Comparison of ENCODE assay signal across 23 cellular contexts in genomic region chr12:10247659-10248058, GRCh38. TPM values are rescaled to one million over a fixed set of nuclear protein-coding genes. Genes with fewer than 3 reads are reported as not detected.
DNase-seq lines count a peak whose midpoint lies in the region; ATAC-seq, FAIRE-seq and TF ChIP-seq lines count a peak whose summit lies in the region.
"Had no signal": no experiment of that assay in that cellular context is flagged by ENCODE, and none has a peak within 500 bp of the region (broad histone marks: within the 10 kb centered on the region; RNA-seq: fewer than 3 reads in every experiment).

No MANE protein-coding gene starts in this region.

- H3K9me2 ChIP-seq in OCI-LY1 (ENCODE audit: low read depth, low read length) (no peaks in the 10 kb centered on the region), SK-N-SH (no peaks in the 10 kb centered on the region)

- no peak for TF ChIP-seq POLR2A in GM12891 (IDR thresholded peaks at IDR 0.05; ENCODE audit: low read depth, low read length)

- H4K20me1 ChIP-seq in OCI-LY1 (ENCODE audit: insufficient read depth, low read length) = no peaks in the 10 kb centered on the region
- H4K20me1 ChIP-seq in SK-N-SH (ENCODE audit: insufficient read depth) = no peaks in the 10 kb centered on the region

- 12% methylated on average over 4 of the region's 5 CpGs for WGBS in SK-N-SH (ENCODE audit: low lambda C conversion rate)

- H2AFZ ChIP-seq in OCI-LY1 (ENCODE audit: low read length) (no peak overlapping the region), SK-N-SH (ENCODE audit: low read depth) (no peak overlapping the region)

- H3K27ac Mint-ChIP-seq in CD8-positive, alpha-beta T cell = peak overlapping the region; percentile 19
- H3K27ac Mint-ChIP-seq in neural crest cell (ENCODE audit: unreplicated experiment) = peak overlapping the region; percentile 5
- no peak overlapping the region for H3K27ac Mint-ChIP-seq in activated T-cell treated with anti-CD3 and anti-CD28 coated beads, Interleukin-2, amount 50 U/mL, for 24 hours

- DNase-seq in CD8-positive, alpha-beta T cell = no peak
- DNase-seq in GM12891 (ENCODE audit: insufficient read length, low spot score) (no peak), neural crest cell (ENCODE audit: low read depth, low spot score) (no peak), DMS53 (lab: John Stamatoyannopoulos, UW) (no peak), SK-N-SH (no peak)
- no peak for DNase-seq in activated T-cell treated with anti-CD3 and anti-CD28 coated beads, Interleukin-2, amount 50 U/mL, for 24 hours
- DNase-seq: AML-193; COR-L47; DMS 273 treated with DMSO at 0.1 percent for 48 hours; GDM1; GOT3; NCI-H1092; NCI-H146; NCI-H2081; NCI-H446 treated with DMSO at 0.1 percent for 48 hours; NCI-H69; NK-92 treated with Interleukin-12 subunit alpha and Interleukin-12 subunit beta, amount 100 ng/mL, for 24 hours; PC-3; RPMI8226; SHP77 treated with DMSO at 0.1 percent for 48 hours had no signal

- H3K36me3 ChIP-seq in CD8-positive, alpha-beta T cell (ENCODE audit: insufficient read depth, low read length) = no peaks in the 10 kb centered on the region
- H3K36me3 ChIP-seq in OCI-LY1 (ENCODE audit: insufficient read depth, low read length) (no peaks in the 10 kb centered on the region), SK-N-SH (replicated peaks in 1 of 2; ENCODE audit: control insufficient read depth in 1 of 2, insufficient read depth in 2 of 2, low read length in 1 of 2) (no peaks in the 10 kb centered on the region)

- H3K9me3 ChIP-seq in CD8-positive, alpha-beta T cell (ENCODE audit: low read length) = no peaks in the 10 kb centered on the region
- H3K9me3 ChIP-seq in OCI-LY1 (ENCODE audit: low read length) = no peaks in the 10 kb centered on the region
- H3K9me3 ChIP-seq in SK-N-SH = no peaks in the 10 kb centered on the region

- no peak for ATAC-seq in CD8-positive, alpha-beta T cell
- ATAC-seq: K562, PC-3 had no signal

- H3F3A ChIP-seq in OCI-LY1 (ENCODE audit: insufficient read depth, low read length) (no peaks in the 10 kb centered on the region), SK-N-SH (replicated peaks; ENCODE audit: insufficient read depth) (no peaks in the 10 kb centered on the region)

- peak; percentile 57 for FAIRE-seq in GM12891 (lab: Jason Lieb, UNC)
- FAIRE-seq: K562 had no signal

- POLR2A ChIA-PET in CD8-positive, alpha-beta T cell (lab: Charles Lee) = no interaction called here
- POLR2A ChIA-PET in SK-N-SH (lab: Yijun Ruan, JAX) = no interaction called here

- no peaks in the 10 kb centered on the region for H3K9me3 Mint-ChIP-seq in CD8-positive, alpha-beta T cell
- H3K9me3 Mint-ChIP-seq in neural crest cell = peaks cover 6% of the 10 kb centered on the region
- no peaks in the 10 kb centered on the region for H3K9me3 Mint-ChIP-seq in activated T-cell treated with anti-CD3 and anti-CD28 coated beads, Interleukin-2, amount 50 U/mL, for 24 hours

- no peak overlapping the region for H3K4me3 Mint-ChIP-seq in CD8-positive, alpha-beta T cell
- H3K4me3 Mint-ChIP-seq in neural crest cell = no peak overlapping the region
- H3K4me3 Mint-ChIP-seq in activated T-cell treated with anti-CD3 and anti-CD28 coated beads, Interleukin-2, amount 50 U/mL, for 24 hours = no peak overlapping the region

- no peak overlapping the region for H3K4me3 ChIP-seq in CD8-positive, alpha-beta T cell (ENCODE audit: low read depth, low read length)
- H3K4me3 ChIP-seq in OCI-LY1 (ENCODE audit: low read depth, low read length, poor library complexity, severe bottlenecking) = no peak overlapping the region
- H3K4me3 ChIP-seq in SK-N-SH (ENCODE audit: low read depth in 2 of 2, low read length in 1 of 2) = no peak overlapping the region
- H3K4me3 ChIP-seq: K562 had no signal

- no peak for TF ChIP-seq EP300 in SK-N-SH (IDR thresholded peaks at IDR 0.05; ENCODE audit: borderline replicate concordance in 1 of 2, low read depth in 1 of 2, low read length in 1 of 2)

- no peak overlapping the region for H3K27ac ChIP-seq in CD8-positive, alpha-beta T cell (ENCODE audit: low read depth, low read length)
- H3K27ac ChIP-seq in OCI-LY1 (ENCODE audit: low read depth, low read length, poor library complexity, severe bottlenecking) (peak overlapping the region; percentile 99), SK-N-SH (ENCODE audit: low read depth in 2 of 2, low read length in 1 of 2) (no peak overlapping the region)

- TF ChIP-seq CTCF in CD8-positive, alpha-beta T cell (IDR thresholded peaks at IDR 0.05) = no peak
- TF ChIP-seq CTCF in OCI-LY1 (IDR thresholded peaks at IDR 0.05; ENCODE audit: low read length) (no peak), neural crest cell (conservative IDR thresholded peaks at IDR 0.05) (no peak), SK-N-SH (IDR thresholded peaks at IDR 0.05) (no peak)

- peaks cover 39% of the 10 kb centered on the region for H3K4me1 Mint-ChIP-seq in CD8-positive, alpha-beta T cell (ENCODE audit: low read depth)
- H3K4me1 Mint-ChIP-seq in neural crest cell = peaks cover 5% of the 10 kb centered on the region
- peaks cover 37% of the 10 kb centered on the region for H3K4me1 Mint-ChIP-seq in activated T-cell treated with anti-CD3 and anti-CD28 coated beads, Interleukin-2, amount 50 U/mL, for 24 hours (ENCODE audit: low read depth)

- H3K27me3 Mint-ChIP-seq in CD8-positive, alpha-beta T cell (ENCODE audit: low read depth) = no peaks in the 10 kb centered on the region
- H3K27me3 Mint-ChIP-seq in neural crest cell (ENCODE audit: low read depth) = no peaks in the 10 kb centered on the region
- H3K27me3 Mint-ChIP-seq in activated T-cell treated with anti-CD3 and anti-CD28 coated beads, Interleukin-2, amount 50 U/mL, for 24 hours = peaks cover 4% of the 10 kb centered on the region

- H3K9ac ChIP-seq in OCI-LY1 (ENCODE audit: low read length) (peak overlapping the region; percentile 61), SK-N-SH (no peak overlapping the region)

- CTCF ChIA-PET in CD8-positive, alpha-beta T cell (lab: Charles Lee) = no interaction called here
- CTCF ChIA-PET in SK-N-SH (lab: Yijun Ruan, JAX) = no interaction called here

- no peaks in the 10 kb centered on the region for H3K79me2 ChIP-seq in OCI-LY1 (ENCODE audit: insufficient read depth, low read length)
- no peaks in the 10 kb centered on the region for H3K79me2 ChIP-seq in SK-N-SH (ENCODE audit: insufficient read depth)

- TF ChIP-seq RAD21 in SK-N-SH (IDR thresholded peaks at IDR 0.05; ENCODE audit: low read length) = no peak

- intact Hi-C loops in CD8-positive, alpha-beta T cell (cut with DNase I, micrococcal nuclease) = loop anchor here in 1 of 2 experiments (5.0 kb wide), 1 partner anchor 35 kb away; no protein-coding TSS in a partner anchor

- H3K27me3 ChIP-seq in CD8-positive, alpha-beta T cell (ENCODE audit: insufficient read depth, low read length) = no peaks in the 10 kb centered on the region
- H3K27me3 ChIP-seq in OCI-LY1 (ENCODE audit: insufficient read depth, low read length) (no peaks in the 10 kb centered on the region), SK-N-SH (ENCODE audit: insufficient read depth) (peaks cover 17% of the 10 kb centered on the region)

- H3K36me3 Mint-ChIP-seq in CD8-positive, alpha-beta T cell = no peaks in the 10 kb centered on the region
- H3K36me3 Mint-ChIP-seq in neural crest cell (ENCODE audit: low read depth) = no peaks in the 10 kb centered on the region
- H3K36me3 Mint-ChIP-seq in activated T-cell treated with anti-CD3 and anti-CD28 coated beads, Interleukin-2, amount 50 U/mL, for 24 hours (ENCODE audit: low read depth) = no peaks in the 10 kb centered on the region
- H3K36me3 Mint-ChIP-seq: CD14-positive monocyte had no signal

- H3K4me1 ChIP-seq in CD8-positive, alpha-beta T cell (ENCODE audit: insufficient read depth, low read length) = peaks cover 27% of the 10 kb centered on the region
- peaks cover 86% of the 10 kb centered on the region for H3K4me1 ChIP-seq in OCI-LY1 (ENCODE audit: insufficient read depth, low read length, severe bottlenecking)
- H3K4me1 ChIP-seq in SK-N-SH (ENCODE audit: control insufficient read depth in 1 of 2, insufficient read depth in 2 of 2, low read depth in 1 of 2, low read length in 1 of 2) = no peaks in the 10 kb centered on the region

- H3K4me2 ChIP-seq in OCI-LY1 (ENCODE audit: low read length) (peak overlapping the region; percentile 53), SK-N-SH (no peak overlapping the region)

TF ChIP-seq in GM12891, 5 proteins besides CTCF, POLR2A, EP300 and RAD21:
- TF ChIP-seq TAF1 (IDR thresholded peaks at IDR 0.05; ENCODE audit: low read depth, low read length) = no peak
- TF ChIP-seq POU2F2 (IDR thresholded peaks at IDR 0.05; ENCODE audit: low read depth, low read length) = no peak
- no peak for TF ChIP-seq POLR2AphosphoS5 (IDR thresholded peaks at IDR 0.05; ENCODE audit: low read depth, low read length)
- no peak for TF ChIP-seq SPI1 (IDR thresholded peaks at IDR 0.05; ENCODE audit: low read depth, low read length)
- no peak for TF ChIP-seq PAX5 (IDR thresholded peaks at IDR 0.05; ENCODE audit: insufficient read depth, low read length, severe bottlenecking)

TF ChIP-seq in SK-N-SH, 30 proteins besides CTCF, POLR2A, EP300 and RAD21 (continues in another document):
- TF ChIP-seq GATA2 (CRISPR knock-in tag; IDR thresholded peaks at IDR 0.05) (no peak), FOXJ3 (CRISPR knock-in tag; IDR thresholded peaks at IDR 0.05) (no peak), SMC3 (IDR thresholded peaks at IDR 0.05; ENCODE audit: low read depth, low read length) (no peak), POLR2AphosphoS5 (IDR thresholded peaks at IDR 0.05; ENCODE audit: low read depth, low read length) (no peak), RXRA (IDR thresholded peaks at IDR 0.05; ENCODE audit: borderline replicate concordance, low read depth) (no peak), IRF3 (IDR thresholded peaks at IDR 0.05; ENCODE audit: low read depth, low read length) (no peak), TAF1 (IDR thresholded peaks at IDR 0.05; ENCODE audit: borderline replicate concordance, low read depth, low read length) (no peak), EZH2phosphoT487 (IDR thresholded peaks at IDR 0.05; ENCODE audit: borderline replicate concordance, low read depth) (no peak)

RNA-seq across cellular contexts. Expression of gene GABARAPL1, which starts 35.0 kb away (rescaled TPM):
- 100 to 1,000 TPM; 377 to 380 TPM for total RNA-seq in CD8-positive, alpha-beta T cell
- polyA plus RNA-seq in GM12891 (2012; ENCODE audit: low read depth, missing spikeins) = 10.8 TPM
- 16.0 and 17.4 TPM in 2 replicates for total RNA-seq in neural crest cell
- polyA plus RNA-seq in SK-N-SH (2012; rRNA removed) = 9.2 and 14.3 TPM in 2 replicates
- 12.7 and 14.1 TPM in 2 replicates for polyA plus RNA-seq in SK-N-SH (2012; cell fraction: cytosol; rRNA removed)
- polyA plus RNA-seq in SK-N-SH (2012; cell fraction: nucleus; rRNA removed) = 13.4 and 16.8 TPM in 2 replicates

Comparison
In these comparisons a context has a peak if more than half of its experiments do, and no peak if none do; other contexts are left out.
1. RNA of gene GABARAPL1, which starts 35.0 kb away (total RNA-seq): 377 to 380 TPM in CD8-positive, alpha-beta T cell; 16.0 to 17.4 TPM in neural crest cell; every median in the first group is over 10 times any median in the second.